ENCODE assay signal across 26 cellular contexts in the genomic region with DNA sequence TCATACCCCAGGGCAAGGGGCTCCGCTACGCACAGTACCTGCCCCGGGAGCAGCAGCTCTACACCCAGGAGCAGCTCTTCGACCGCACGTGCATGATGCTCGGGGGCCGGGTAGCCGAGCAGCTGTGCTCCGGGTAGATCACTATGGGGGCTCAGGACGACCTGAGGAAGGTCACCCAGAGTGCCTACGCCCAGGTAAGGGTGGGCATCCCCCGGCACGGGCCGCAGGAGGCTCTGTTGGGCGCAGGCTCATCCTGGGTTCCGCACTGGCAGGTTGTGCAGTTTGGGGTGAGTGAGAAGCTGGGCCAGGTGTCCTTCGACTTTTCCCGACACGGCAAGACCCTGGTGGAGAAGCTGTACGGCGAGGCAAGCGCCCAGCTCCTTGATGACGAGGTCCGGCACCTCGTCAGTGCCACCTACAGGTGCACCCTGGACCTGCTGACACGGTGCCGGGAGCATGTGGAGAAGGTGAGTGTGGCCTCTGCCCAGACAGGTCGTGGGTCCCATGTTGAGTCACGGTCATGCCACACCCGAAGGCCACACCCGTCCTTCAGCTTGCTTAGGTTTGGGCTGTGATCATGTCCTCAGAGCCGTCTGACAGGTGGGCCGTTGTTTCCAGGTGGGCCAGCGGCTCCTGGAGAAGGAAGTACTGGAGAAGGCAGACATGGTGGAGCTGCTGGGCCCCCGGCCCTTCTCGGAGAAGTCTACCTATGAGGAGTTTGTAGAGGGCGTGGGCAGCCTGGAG. TPM values are rescaled to one million over a fixed set of nuclear protein-coding genes. Genes with fewer than 3 reads are reported as not detected.
DNase-seq lines count a peak whose midpoint lies in the region; ATAC-seq, FAIRE-seq and TF ChIP-seq lines count a peak whose summit lies in the region.
"Had no signal": no experiment of that assay in that cellular context is flagged by ENCODE, and none has a peak within 500 bp of the region (broad histone marks: within the 10 kb centered on the region; RNA-seq: fewer than 3 reads in every experiment).

No MANE protein-coding gene starts in this region.

- H3K27me3 Mint-ChIP-seq in activated CD4-positive, alpha-beta T cell treated with anti-CD3 and anti-CD28 coated beads, Interleukin-2, amount 10 ng/mL, durations not matched to agents 24 days and 14 days = peaks cover 5% of the 10 kb centered on the region
- peaks cover 8% of the 10 kb centered on the region; the same call in 1 of the 2 replicates for H3K27me3 Mint-ChIP-seq in WTC11 (ENCODE audit: low read depth)
- H3K27me3 Mint-ChIP-seq: T-helper 17 cell had no signal

- no peaks in the 10 kb centered on the region for H3K79me2 ChIP-seq in keratinocyte (ENCODE audit: control insufficient read depth, insufficient read depth, low read length)

- no peak overlapping the region for H3K4me3 Mint-ChIP-seq in activated CD4-positive, alpha-beta T cell treated with anti-CD3 and anti-CD28 coated beads, Interleukin-2, amount 10 ng/mL, durations not matched to agents 24 days and 14 days
- H3K4me3 Mint-ChIP-seq in WTC11 = no peak overlapping the region
- H3K4me3 Mint-ChIP-seq: activated CD8-positive, alpha-beta T cell treated with anti-CD3 and anti-CD28 coated beads, Interleukin-2, amount 10 ng/mL, durations not matched to agents 7 days and 5 days; activated T-cell treated with anti-CD3 and anti-CD28 coated beads, Interleukin-2, amount 50 U/mL, for 4 hours; immature natural killer cell; stimulated activated naive B cell treated with anti-CD40 and anti-IgM and Interleukin-4, amounts not matched to agents 10 μg/mL and 1 μg/mL and 100 μg/mL, for 72 hours; T-helper 17 cell had no signal

- no peaks in the 10 kb centered on the region for H3K27me3 ChIP-seq in keratinocyte (ENCODE audit: control insufficient read depth, extremely low read depth, insufficient read depth, low read length)
- H3K27me3 ChIP-seq: BE2C, colonic mucosa, heart left ventricle, ovary, sigmoid colon, tibial nerve had no signal

- H3K9ac ChIP-seq in keratinocyte (ENCODE audit: control insufficient read depth, extremely low read depth, insufficient read depth, low read length) = no peak overlapping the region

- TF ChIP-seq CTCF in WTC11 (IDR thresholded peaks at IDR 0.05) (no peak), keratinocyte (optimal IDR thresholded peaks at IDR 0.05 in 1 of 3, IDR thresholded peaks at IDR 0.05 in 1 of 3, conservative IDR thresholded peaks at IDR 0.05 in 1 of 3; ENCODE audit: extremely low read depth in 1 of 3, insufficient read depth in 2 of 3, low read length in 3 of 3) (peak; percentile 15 to 35 (median 32))

- peaks cover 33% of the 10 kb centered on the region for H3K36me3 Mint-ChIP-seq in activated CD4-positive, alpha-beta T cell treated with anti-CD3 and anti-CD28 coated beads, Interleukin-2, amount 10 ng/mL, durations not matched to agents 24 days and 14 days (ENCODE audit: low read depth)
- peaks cover 25% of the 10 kb centered on the region for H3K36me3 Mint-ChIP-seq in WTC11

- H3K9me3 Mint-ChIP-seq in activated CD4-positive, alpha-beta T cell treated with anti-CD3 and anti-CD28 coated beads, Interleukin-2, amount 10 ng/mL, durations not matched to agents 24 days and 14 days = peaks cover 12% of the 10 kb centered on the region
- H3K9me3 Mint-ChIP-seq in WTC11 = peaks cover 14% of the 10 kb centered on the region
- H3K9me3 Mint-ChIP-seq: activated T-cell treated with anti-CD3 and anti-CD28 coated beads, Interleukin-2, amount 50 U/mL, for 4 hours; immature natural killer cell had no signal

- POLR2A ChIA-PET in WTC11 (lab: Charles Lee) = no interaction called here

- peak overlapping the region; percentile 17 for H3K27ac Mint-ChIP-seq in activated CD4-positive, alpha-beta T cell treated with anti-CD3 and anti-CD28 coated beads, Interleukin-2, amount 10 ng/mL, durations not matched to agents 24 days and 14 days
- H3K27ac Mint-ChIP-seq in WTC11 = peak overlapping the region; percentile 47; the same call in 1 of the 2 replicates
- H3K27ac Mint-ChIP-seq: activated CD8-positive, alpha-beta T cell treated with anti-CD3 and anti-CD28 coated beads, Interleukin-2, amount 10 ng/mL, durations not matched to agents 7 days and 5 days; immature natural killer cell; stimulated activated naive B cell treated with anti-CD40 and anti-IgM and Interleukin-4, amounts not matched to agents 10 μg/mL and 1 μg/mL and 100 μg/mL, for 72 hours; T-helper 17 cell had no signal

- peaks cover 13% of the 10 kb centered on the region for H3K4me1 Mint-ChIP-seq in activated CD4-positive, alpha-beta T cell treated with anti-CD3 and anti-CD28 coated beads, Interleukin-2, amount 10 ng/mL, durations not matched to agents 24 days and 14 days
- peaks cover 4% of the 10 kb centered on the region; the same call in 1 of the 2 replicates for H3K4me1 Mint-ChIP-seq in WTC11

- no peak overlapping the region for H3K4me3 ChIP-seq in keratinocyte (ENCODE audit: control insufficient read depth in 2 of 3, extremely low read depth in 1 of 3, insufficient read depth in 2 of 3, low read depth in 1 of 3, low read length in 3 of 3)
- H3K4me3 ChIP-seq: colonic mucosa, heart left ventricle, lower lobe of right lung, ovary, sigmoid colon, tibial nerve had no signal

- no peak overlapping the region for H2AFZ ChIP-seq in keratinocyte (ENCODE audit: control insufficient read depth, low read length)

- no peaks in the 10 kb centered on the region for H3K9me1 ChIP-seq in keratinocyte (ENCODE audit: control insufficient read depth, extremely low read depth, insufficient read depth, low read length)

- CTCF ChIA-PET in WTC11 (lab: Charles Lee) = interaction anchor here (0.7 to 2.0 kb wide), 6 partner anchors 19 to 90 kb away, joined by 3 to 17 read pairs (median 4); a partner anchor contains a TSS

- FAIRE-seq in keratinocyte (lab: Jason Lieb, UNC) = no peak
- FAIRE-seq in urothelium cell line (lab: Jason Lieb, UNC) = peak; percentile 53
- FAIRE-seq: endometrium had no signal

- no peak overlapping the region for H3K27ac ChIP-seq in keratinocyte (ENCODE audit: control insufficient read depth, insufficient read depth, low read length)
- H3K27ac ChIP-seq: colonic mucosa, heart left ventricle, lower lobe of right lung, ovary, sigmoid colon, tibial nerve, VCaP had no signal

- H4K20me1 ChIP-seq in keratinocyte (ENCODE audit: control insufficient read depth, extremely low read depth, insufficient read depth, low read length) = no peaks in the 10 kb centered on the region

- H3K4me2 ChIP-seq in keratinocyte (ENCODE audit: control insufficient read depth, extremely low read depth, insufficient read depth, low read depth, low read length) = no peak overlapping the region

- peaks cover 6 to 8% of the 10 kb centered on the region in 2 experiments for H3K36me3 ChIP-seq in keratinocyte (ENCODE audit: control insufficient read depth in 2 of 2, extremely low read depth in 1 of 2, insufficient read depth in 2 of 2, low read length in 2 of 2)
- H3K36me3 ChIP-seq: colonic mucosa, ovary had no signal

- peaks cover 18% of the 10 kb centered on the region for H3K9me3 ChIP-seq in keratinocyte (ENCODE audit: control insufficient read depth, low read depth, low read length)
- H3K9me3 ChIP-seq: BE2C, colonic mucosa, lower lobe of right lung, ovary, sigmoid colon, tibial nerve had no signal

- no peak for DNase-seq in activated CD4-positive, alpha-beta T cell treated with anti-CD3 and anti-CD28 coated beads, Interleukin-2, amount 10 ng/mL, durations not matched to agents 24 days and 14 days
- no peak for DNase-seq in activated CD4-positive, alpha-beta T cell treated with anti-CD3 and anti-CD28 coated beads, Interleukin-2, amount 50 U/mL, for 48 hours
- no peak for DNase-seq in WTC11 (ENCODE audit: low spot score)
- no peak for DNase-seq in keratinocyte (ENCODE audit: low read depth, low spot score)
- DNase-seq in urothelium cell line (ENCODE audit: low spot score) = no peak
- DNase-seq in NCI-H2227 (lab: John Stamatoyannopoulos, UW; ENCODE audit: unreplicated experiment) = no peak
- DNase-seq in activated gamma-delta T cell treated with Interleukin-2 at 50 U/mL for 16 hours = no peak
- DNase-seq in NCI-H2029 treated with DMSO at 0.1 percent for 48 hours (lab: John Stamatoyannopoulos, UW) = no peak
- DNase-seq: 8988T; activated CD8-positive, alpha-beta T cell treated with anti-CD3 and anti-CD28 coated beads, Interleukin-2, amount 10 ng/mL, durations not matched to agents 7 days and 5 days; activated T-cell treated with anti-CD3 and anti-CD28 coated beads, Interleukin-2, amount 50 U/mL, for 4 hours; BE2C; colonic mucosa; heart left ventricle; immature natural killer cell; lower lobe of right lung; NCI-H1105; NCI-H526; ovary; SHP77 treated with DMSO at 0.1 percent for 48 hours; sigmoid colon; stimulated activated naive B cell treated with anti-CD40 and anti-IgM and Interleukin-4, amounts not matched to agents 10 μg/mL and 1 μg/mL and 100 μg/mL, for 72 hours; T-helper 17 cell had no signal

- intact Hi-C loops in activated CD4-positive, alpha-beta T cell treated with anti-CD3 and anti-CD28 coated beads, Interleukin-2, amount 10 ng/mL, durations not matched to agents 24 days and 14 days (cut with micrococcal nuclease) = no loop called here

- ATAC-seq in WTC11 = no peak
- ATAC-seq: activated CD8-positive, alpha-beta T cell treated with anti-CD3 and anti-CD28 coated beads, Interleukin-2, amount 10 ng/mL, durations not matched to agents 7 days and 5 days; activated T-cell treated with anti-CD3 and anti-CD28 coated beads, Interleukin-2, amount 50 U/mL, for 4 hours; stimulated activated naive B cell treated with anti-CD40 and anti-IgM and Interleukin-4, amounts not matched to agents 10 μg/mL and 1 μg/mL and 100 μg/mL, for 72 hours; T-helper 17 cell had no signal

- dilution Hi-C loops in keratinocyte (cut with MboI; ENCODE audit: extremely low pct_ligation_motif_present, low sequenced_read_pairs) = no loop called here

- no peaks in the 10 kb centered on the region for H3K4me1 ChIP-seq in keratinocyte (ENCODE audit: control insufficient read depth, extremely low read depth, insufficient read depth, low read length)
- H3K4me1 ChIP-seq: BE2C, colonic mucosa, heart left ventricle, lower lobe of right lung, sigmoid colon, tibial nerve had no signal

RNA-seq across cellular contexts. Expression of a gene that starts 19.3 kb away (rescaled TPM):
- total RNA-seq in activated CD4-positive, alpha-beta T cell treated with anti-CD3 and anti-CD28 coated beads, Interleukin-2, amount 10 ng/mL, durations not matched to agents 24 days and 14 days = 0.38 TPM in 1 of 2 replicates, not detected in the other
- 74.8 to 77.0 TPM (median 75.0 TPM) in 3 replicates for total RNA-seq in WTC11 (2021)
- 1.7 to 4.2 TPM (median 4.1 TPM) in 3 replicates for polyA plus RNA-seq in keratinocyte
- polyA plus RNA-seq in keratinocyte (2011; ENCODE audit: low read depth) = 1.8 TPM
- 6.7 and 9.7 TPM in 2 replicates for polyA plus RNA-seq in keratinocyte (2011; cell fraction: cytosol; rRNA removed)
- 3.6 and 4.1 TPM in 2 replicates for polyA plus RNA-seq in keratinocyte (2011; cell fraction: nucleus; rRNA removed)
- 4.0 and 8.3 TPM in 2 replicates for polyA plus RNA-seq in keratinocyte (2012; ENCODE audit: low replicate concordance)
- polyA minus RNA-seq in keratinocyte = 3.3 to 4.2 TPM (median 3.7 TPM) in 3 replicates
- polyA minus RNA-seq in keratinocyte (2011; cell fraction: cytosol; rRNA and poly(A)+ RNA removed) = 10.0 TPM
- 2.4 and 2.8 TPM in 2 replicates for polyA minus RNA-seq in keratinocyte (2011; cell fraction: nucleus; rRNA and poly(A)+ RNA removed)
- polyA plus RNA-seq: immature natural killer cell had no signal

RNA-seq across cellular contexts. Expression of a gene that starts 51.4 kb away (rescaled TPM):
- 39.0 and 42.2 TPM in 2 replicates for total RNA-seq in activated CD4-positive, alpha-beta T cell treated with anti-CD3 and anti-CD28 coated beads, Interleukin-2, amount 10 ng/mL, durations not matched to agents 24 days and 14 days
- total RNA-seq in WTC11 (2021) = 64.5 to 64.7 TPM (median 64.6 TPM) in 3 replicates
- 74.2 to 115 TPM (median 86.4 TPM) in 3 replicates for polyA plus RNA-seq in keratinocyte
- 57.3 TPM for polyA plus RNA-seq in keratinocyte (2011; ENCODE audit: low read depth)
- polyA plus RNA-seq in keratinocyte (2011; cell fraction: cytosol; rRNA removed) = 58.4 and 103 TPM in 2 replicates
- 162 and 165 TPM in 2 replicates for polyA plus RNA-seq in keratinocyte (2011; cell fraction: nucleus; rRNA removed)
- 47.8 and 84.1 TPM in 2 replicates for polyA plus RNA-seq in keratinocyte (2012; ENCODE audit: low replicate concordance)
- 90.7 to 97.3 TPM (median 90.8 TPM) in 3 replicates for polyA minus RNA-seq in keratinocyte
- 69.4 TPM for polyA minus RNA-seq in keratinocyte (2011; cell fraction: cytosol; rRNA and poly(A)+ RNA removed)
- 46.8 and 54.3 TPM in 2 replicates for polyA minus RNA-seq in keratinocyte (2011; cell fraction: nucleus; rRNA and poly(A)+ RNA removed)

Comparison
In these comparisons a context has a peak if more than half of its experiments do, and no peak if none do; other contexts are left out.
1. RNA of a gene that starts 19.3 kb away (total RNA-seq): 74.8 to 77.0 TPM in WTC11; 0.38 TPM in activated CD4-positive, alpha-beta T cell treated with anti-CD3 and anti-CD28 coated beads, Interleukin-2, amount 10 ng/mL, durations not matched to agents 24 days and 14 days; every median in the first group is over 10 times any median in the second.